ENCODE assay signal across 32 cellular contexts in the genomic region with DNA sequence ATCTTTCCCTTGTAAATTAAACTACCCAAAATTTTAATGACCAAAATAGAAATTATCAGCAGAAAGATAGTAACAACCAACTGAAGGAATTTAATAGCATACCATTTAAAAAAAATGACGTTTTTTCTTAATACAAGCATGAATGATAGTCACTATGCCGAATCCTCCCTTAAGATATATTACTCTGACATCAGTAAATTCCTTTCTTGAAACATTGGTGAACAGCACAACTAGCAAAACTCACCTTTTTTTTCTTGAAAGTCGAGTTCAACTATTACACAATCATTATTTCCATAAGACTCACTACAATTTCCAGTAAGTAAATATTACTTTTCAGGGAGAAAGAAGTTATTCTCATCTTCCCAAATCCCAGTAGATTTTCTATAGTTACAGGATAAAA.
"Had no signal": no experiment of that assay in that cellular context is flagged by ENCODE, and none has a peak within 500 bp of the region (broad histone marks: within the 10 kb centered on the region; RNA-seq: fewer than 3 reads in every experiment).

No MANE protein-coding gene starts in this region.

- H3K4me1 Mint-ChIP-seq: activated B cell treated with CpG ODN at 0.5 μM for 24 hours; activated naive CD4-positive, alpha-beta T cell treated with anti-CD3 and anti-CD28 coated beads, Interleukin-2, amount 50 U/mL, for 24 hours; activated naive CD8-positive, alpha-beta T cell treated with anti-CD3 and anti-CD28 coated beads for 36 hours; activated naive CD8-positive, alpha-beta T cell treated with anti-CD3 and anti-CD28 coated beads, Interleukin-2, amount 50 U/mL, for 24 hours; activated T-helper 17 cell treated with anti-CD3 and anti-CD28 coated beads, Interleukin-2, amount 50 U/mL, for 72 hours; central memory CD8-positive, alpha-beta T cell; endodermal cell; T-cell had no signal

- H3K27me3 ChIP-seq: adrenal gland, ascending aorta, brain microvascular endothelial cell, dorsolateral prefrontal cortex, gastroesophageal sphincter had no signal

- H3K9me3 ChIP-seq: adrenal gland, ascending aorta had no signal

- H3K27me3 Mint-ChIP-seq: activated B cell treated with CpG ODN at 0.5 μM for 24 hours; activated CD8-positive, alpha-beta T cell treated with anti-CD3 and anti-CD28 coated beads for 36 hours; activated naive CD4-positive, alpha-beta T cell treated with anti-CD3 and anti-CD28 coated beads, Interleukin-2, amount 50 U/mL, for 24 hours; activated naive CD8-positive, alpha-beta T cell treated with anti-CD3 and anti-CD28 coated beads for 36 hours; activated naive CD8-positive, alpha-beta T cell treated with anti-CD3 and anti-CD28 coated beads, Interleukin-2, amount 50 U/mL, for 24 hours; activated T-helper 17 cell treated with anti-CD3 and anti-CD28 coated beads, Interleukin-2, amount 50 U/mL, for 72 hours; dendritic cell treated with granulocyte-macrophage colony-stimulating factor and Interleukin-4, amounts not matched to agents 40 ng/mL and 50 ng/mL, for 4 days; T-cell had no signal

- H3K4me3 Mint-ChIP-seq: activated B cell treated with CpG ODN at 0.5 μM for 24 hours; activated CD8-positive, alpha-beta T cell treated with anti-CD3 and anti-CD28 coated beads for 36 hours; activated naive CD4-positive, alpha-beta T cell treated with anti-CD3 and anti-CD28 coated beads for 36 hours; activated naive CD4-positive, alpha-beta T cell treated with anti-CD3 and anti-CD28 coated beads, Interleukin-2, amount 50 U/mL, for 24 hours; activated naive CD8-positive, alpha-beta T cell treated with anti-CD3 and anti-CD28 coated beads for 36 hours; activated naive CD8-positive, alpha-beta T cell treated with anti-CD3 and anti-CD28 coated beads, Interleukin-2, amount 50 U/mL, for 24 hours; activated T-cell treated with anti-CD3 and anti-CD28 coated beads, Interleukin-2, amount 50 U/mL, for 4 hours; activated T-helper 17 cell treated with anti-CD3 and anti-CD28 coated beads, Interleukin-2, amount 50 U/mL, for 72 hours; central memory CD8-positive, alpha-beta T cell; dendritic cell treated with granulocyte-macrophage colony-stimulating factor and Interleukin-4, amounts not matched to agents 40 ng/mL and 50 ng/mL, for 4 days; endodermal cell; T-cell; T-helper 1 cell treated with Interleukin-12 subunit alpha and Interleukin-12 subunit beta and Interleukin-4 antibody, amounts not matched to agents 30 μg/mL and 1 μg/mL, for 36 hours had no signal

- H3K36me3 Mint-ChIP-seq: activated naive CD4-positive, alpha-beta T cell treated with anti-CD3 and anti-CD28 coated beads, Interleukin-2, amount 50 U/mL, for 24 hours; activated naive CD8-positive, alpha-beta T cell treated with anti-CD3 and anti-CD28 coated beads for 36 hours; T-cell had no signal

- H3K27ac Mint-ChIP-seq: activated B cell treated with CpG ODN at 0.5 μM for 24 hours; activated CD8-positive, alpha-beta T cell treated with anti-CD3 and anti-CD28 coated beads for 36 hours; activated naive CD4-positive, alpha-beta T cell treated with anti-CD3 and anti-CD28 coated beads for 36 hours; activated naive CD4-positive, alpha-beta T cell treated with anti-CD3 and anti-CD28 coated beads, Interleukin-2, amount 50 U/mL, for 24 hours; activated naive CD8-positive, alpha-beta T cell treated with anti-CD3 and anti-CD28 coated beads for 36 hours; activated naive CD8-positive, alpha-beta T cell treated with anti-CD3 and anti-CD28 coated beads, Interleukin-2, amount 50 U/mL, for 24 hours; activated T-helper 17 cell treated with anti-CD3 and anti-CD28 coated beads, Interleukin-2, amount 50 U/mL, for 72 hours; dendritic cell treated with granulocyte-macrophage colony-stimulating factor and Interleukin-4, amounts not matched to agents 40 ng/mL and 50 ng/mL, for 4 days; endodermal cell; T-cell; T-helper 1 cell treated with Interleukin-12 subunit alpha and Interleukin-12 subunit beta and Interleukin-4 antibody, amounts not matched to agents 30 μg/mL and 1 μg/mL, for 36 hours had no signal

- H3K4me1 ChIP-seq: adrenal gland, ascending aorta, gastroesophageal sphincter had no signal

- FAIRE-seq: bronchial epithelial cell had no signal

- H3K4me3 ChIP-seq: adrenal gland, ascending aorta, coronary artery, dorsolateral prefrontal cortex, gastroesophageal sphincter had no signal

- H3K36me3 ChIP-seq: adrenal gland, ascending aorta, brain microvascular endothelial cell, gastroesophageal sphincter, WERI-Rb-1 had no signal

- H3K27ac ChIP-seq: adrenal gland, ascending aorta, brain microvascular endothelial cell, coronary artery, dorsolateral prefrontal cortex, gastroesophageal sphincter, WERI-Rb-1 had no signal

- DNase-seq: activated B cell treated with CpG ODN at 0.5 μM for 24 hours; activated CD4-positive, alpha-beta T cell treated with anti-CD3 and anti-CD28 coated beads for 48 hours; activated CD4-positive, alpha-beta T cell treated with anti-CD3 and anti-CD28 coated beads, Interleukin-2, amount 50 U/mL, for 1 hour; activated CD4-positive, alpha-beta T cell treated with anti-CD3 and anti-CD28 coated beads, Interleukin-2, amount 50 U/mL, for 48 hours; activated CD8-positive, alpha-beta memory T cell treated with anti-CD3 and anti-CD28 coated beads for 24 hours; activated CD8-positive, alpha-beta T cell treated with anti-CD3 and anti-CD28 coated beads for 36 hours; activated effector memory CD4-positive, alpha-beta T cell treated with anti-CD3 and anti-CD28 coated beads, Interleukin-2, amount 50 U/mL, for 16 hours; activated naive CD4-positive, alpha-beta T cell treated with anti-CD3 and anti-CD28 coated beads for 36 hours; activated naive CD8-positive, alpha-beta T cell treated with anti-CD3 and anti-CD28 coated beads for 36 hours; activated naive CD8-positive, alpha-beta T cell treated with anti-CD3 and anti-CD28 coated beads, Interleukin-2, amount 50 U/mL, for 24 hours; activated T-cell treated with anti-CD3 and anti-CD28 coated beads, Interleukin-2, amount 50 U/mL, for 4 hours; adrenal gland; brain microvascular endothelial cell; dorsolateral prefrontal cortex; effector memory CD4-positive, alpha-beta T cell; endodermal cell; foreskin melanocyte; SW 1271; T-cell; T-helper 9 cell; WERI-Rb-1 had no signal

- ATAC-seq: activated CD4-positive, CD25-positive, alpha-beta regulatory T cell treated with anti-CD3 and anti-CD28 coated beads, Interleukin-2, amount 50 U/mL, for 24 hours; activated CD8-positive, alpha-beta T cell treated with anti-CD3 and anti-CD28 coated beads for 36 hours; activated naive CD8-positive, alpha-beta T cell treated with anti-CD3 and anti-CD28 coated beads, Interleukin-2, amount 50 U/mL, for 24 hours; activated T-cell treated with anti-CD3 and anti-CD28 coated beads, Interleukin-2, amount 50 U/mL, for 4 hours; activated T-helper 17 cell treated with anti-CD3 and anti-CD28 coated beads, Interleukin-2, amount 50 U/mL, for 72 hours; esophagus mucosa; gastroesophageal sphincter; T-cell had no signal
